Comparison of ENCODE assay signal across 9 cellular contexts in the genomic region with DNA sequence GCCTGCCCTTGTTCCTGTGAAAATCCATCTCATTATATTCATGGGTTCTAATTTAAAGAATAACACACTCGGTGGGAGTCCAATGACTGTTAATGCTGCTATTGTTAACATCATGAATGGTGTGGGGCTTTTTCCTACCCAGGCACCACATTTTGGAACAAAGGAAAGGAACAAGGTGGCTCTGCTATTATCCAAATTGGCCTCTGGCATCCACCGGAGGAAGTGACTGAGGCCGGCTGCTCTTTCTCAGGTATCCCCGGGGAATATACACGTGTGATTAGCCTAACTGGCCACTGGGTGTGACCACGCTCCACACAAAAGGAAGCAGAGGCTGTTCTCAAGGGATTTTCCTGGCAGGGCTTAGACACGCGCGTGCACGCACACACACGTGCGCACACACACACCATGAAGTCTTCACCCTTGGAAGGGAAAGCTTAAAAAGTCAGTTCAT.
DNase-seq lines count a peak whose midpoint lies in the region; ATAC-seq and TF ChIP-seq lines count a peak whose summit lies in the region.
"Had no signal": no experiment of that assay in that cellular context is flagged by ENCODE, and none has a peak within 500 bp of the region (broad histone marks: within the 10 kb centered on the region; RNA-seq: fewer than 3 reads in every experiment).

No MANE protein-coding gene starts in this region.

- intact Hi-C loops in left lung (cut with DNase I): no loop called here

- peaks cover 7% of the 10 kb centered on the region for H3K27me3 Mint-ChIP-seq in HFFc6 (ENCODE audit: insufficient read depth)

- H3K4me1 ChIP-seq in left lung: no peaks in the 10 kb centered on the region

- no peaks in the 10 kb centered on the region for H3K36me3 ChIP-seq in left lung

- TF ChIP-seq CTCF in astrocyte of the spinal cord (IDR thresholded peaks at IDR 0.05; ENCODE audit: low read depth, low read length): peak; percentile 25
- TF ChIP-seq CTCF in left lung (IDR thresholded peaks at IDR 0.05): no peak
- no peak for TF ChIP-seq CTCF in HFFc6 (IDR thresholded peaks at IDR 0.05)

- in situ Hi-C loops in ACHN (cut with HindIII; ENCODE audit: low pct_ligation_motif_present, low pct_unique_long_range_greater_than_20kb, low sequenced_read_pairs) (no loop called here), astrocyte of the spinal cord (cut with HindIII; ENCODE audit: low sequenced_read_pairs) (no loop called here)

- no peaks in the 10 kb centered on the region for H3K9me3 ChIP-seq in left lung

- H3K4me1 Mint-ChIP-seq in HFFc6 (ENCODE audit: low read depth): no peaks in the 10 kb centered on the region

- H3K27ac Mint-ChIP-seq in HFFc6: no peak overlapping the region
- H3K27ac Mint-ChIP-seq: CD4-positive, CD25-positive, alpha-beta regulatory T cell had no signal

- no peaks in the 10 kb centered on the region for H3K27me3 ChIP-seq in left lung

- ATAC-seq in left lung (peak; percentile 21), GM18511 (IDR thresholded peaks at IDR 0.05; ENCODE audit: unreplicated experiment) (no peak), GM18498 (IDR thresholded peaks at IDR 0.05; ENCODE audit: unreplicated experiment) (no peak)

- H3K36me3 Mint-ChIP-seq in HFFc6 (ENCODE audit: low read depth): no peaks in the 10 kb centered on the region
- H3K36me3 Mint-ChIP-seq: CD4-positive, CD25-positive, alpha-beta regulatory T cell had no signal

- no peaks in the 10 kb centered on the region for H3K9me3 Mint-ChIP-seq in HFFc6

- DNase-seq in ACHN (peak; percentile 0), NCI-H1417 treated with DMSO at 0.1 percent for 48 hours (lab: John Stamatoyannopoulos, UW) (peak; percentile 37), astrocyte of the spinal cord (ENCODE audit: low read depth, low spot score) (no peak), left lung (peak in 1 of 2 donors; percentile 52), HFFc6 (no peak)
- DNase-seq in NK-92 treated with Interleukin-12 subunit alpha and Interleukin-12 subunit beta, amount 100 ng/mL, for 24 hours (lab: John Stamatoyannopoulos, UW): no peak
- DNase-seq: CD4-positive, CD25-positive, alpha-beta regulatory T cell had no signal

- no peak overlapping the region for H3K27ac ChIP-seq in left lung

- H3K4me3 ChIP-seq in astrocyte of the spinal cord (ENCODE audit: low read depth, low read length) (no peak overlapping the region), left lung (no peak overlapping the region)

- H3K4me3 Mint-ChIP-seq in HFFc6: no peak overlapping the region
- H3K4me3 Mint-ChIP-seq: CD4-positive, CD25-positive, alpha-beta regulatory T cell had no signal

Comparison
In these comparisons a context has a peak if more than half of its experiments do, and no peak if none do; other contexts are left out.
1. DNase-seq: peak in ACHN (single experiment) and NCI-H1417 treated with DMSO at 0.1 percent for 48 hours (single experiment); none in astrocyte of the spinal cord (single experiment), NK-92 treated with Interleukin-12 subunit alpha and Interleukin-12 subunit beta, amount 100 ng/mL, for 24 hours (single experiment) and HFFc6 (single experiment).